9 cellular contexts compared by ENCODE assay signal in the genomic region with DNA sequence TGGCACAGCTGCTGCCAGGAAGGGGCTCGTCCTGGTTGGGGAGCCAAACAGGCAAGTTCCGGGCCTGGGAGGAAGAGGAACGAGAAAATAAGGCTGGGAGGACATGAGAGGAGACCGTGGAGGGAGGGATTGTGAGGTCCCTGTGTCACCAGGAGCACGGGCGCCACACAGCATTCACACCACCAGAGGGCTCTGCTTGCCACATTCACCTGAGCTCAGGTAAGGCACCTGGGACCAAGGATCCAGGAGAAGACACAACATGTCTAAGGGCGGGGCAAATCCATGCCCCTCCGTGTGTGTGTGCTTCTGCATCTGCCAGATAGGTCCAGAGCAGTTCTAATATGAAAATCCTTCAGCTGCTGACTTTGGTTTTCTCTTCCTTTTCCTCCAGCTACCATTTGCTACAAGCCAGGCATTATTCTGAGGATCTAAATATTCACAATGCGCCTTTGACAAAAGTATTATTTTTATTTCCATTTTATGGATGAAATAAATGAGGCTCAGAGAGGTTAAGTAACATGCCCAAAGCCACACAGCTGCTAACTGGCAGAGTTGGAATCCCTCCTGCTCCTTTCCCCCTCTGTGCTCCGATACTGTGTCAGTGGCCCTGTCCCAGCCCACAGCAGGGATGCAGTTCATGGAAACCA. TPM values are rescaled to one million over a fixed set of nuclear protein-coding genes. Genes with fewer than 3 reads are reported as not detected.
DNase-seq lines count a peak whose midpoint lies in the region; TF ChIP-seq lines count a peak whose summit lies in the region.
"Had no signal": no experiment of that assay in that cellular context is flagged by ENCODE, and none has a peak within 500 bp of the region (broad histone marks: within the 10 kb centered on the region; RNA-seq: fewer than 3 reads in every experiment).

No MANE protein-coding gene starts in this region.

- DNase-seq in GM13977 (ENCODE audit: low spot score) = peak; percentile 59
- peak; percentile 88 to 90 for DNase-seq in NCI-H526 (lab: John Stamatoyannopoulos, UW)
- peak; percentile 31 to 34 for DNase-seq in activated T-helper 1 cell treated with anti-CD3 and anti-CD28 coated beads, Interleukin-2, amount 50 U/mL, for 16 hours (ENCODE audit: low read depth in 1 of 2, low spot score in 1 of 2)
- DNase-seq in iPS DF 19.7 (ENCODE audit: low read depth, low spot score) = peak; percentile 78
- DNase-seq in stimulated activated CD8-positive, alpha-beta memory T cell treated with anti-CD3 and anti-CD28 coated beads, Interleukin-4, amount 100 ng/mL, for 48 hours = peak; percentile 59
- no peak for DNase-seq in ACHN
- DNase-seq in A172 (ENCODE audit: low spot score) = no peak
- DNase-seq in GOT3 (lab: John Stamatoyannopoulos, UW) = no peak

- TF ChIP-seq CTCF in GM13977 (IDR thresholded peaks at IDR 0.05; ENCODE audit: extremely low read depth, insufficient read depth, missing control alignments) = peak; percentile 86

- in situ Hi-C loops in GM13977 (cut with MboI; ENCODE audit: low pct_unique_long_range_greater_than_20kb, low sequenced_read_pairs, unreplicated experiment) = loop anchor here (25.0 kb wide), 1 partner anchor 418 kb away; a partner anchor contains a TSS
- in situ Hi-C loops in ACHN (cut with HindIII; ENCODE audit: low pct_ligation_motif_present, low pct_unique_long_range_greater_than_20kb, low sequenced_read_pairs) = no loop called here

RNA-seq across cellular contexts. Expression of a gene that starts 14.6 kb away (rescaled TPM):
- 1.3 and 1.4 TPM in 2 replicates for total RNA-seq in A172 (2014; rRNA removed; shearing (Covaris generic))

RNA-seq across cellular contexts. Expression of a gene that starts 18.8 kb away (rescaled TPM):
- not detected in 2 replicates for total RNA-seq in A172 (2014; rRNA removed; shearing (Covaris generic))
- total RNA-seq: pulmonary artery endothelial cell had no signal

RNA-seq across cellular contexts. Expression of a gene that starts 28.9 kb away (rescaled TPM):
- total RNA-seq in A172 (2014; rRNA removed; shearing (Covaris generic)) = 4.3 and 10.0 TPM in 2 replicates

RNA-seq across cellular contexts. Expression of a gene that starts 38.3 kb away (rescaled TPM):
- total RNA-seq in A172 (2014; rRNA removed; shearing (Covaris generic)) = 27.7 and 44.8 TPM in 2 replicates

Comparison
In these comparisons a context has a peak if more than half of its experiments do, and no peak if none do; other contexts are left out.
1. DNase-seq: peak in GM13977 (single experiment), NCI-H526 (2 of 2), activated T-helper 1 cell treated with anti-CD3 and anti-CD28 coated beads, Interleukin-2, amount 50 U/mL, for 16 hours (2 of 2), iPS DF 19.7 (single experiment) and stimulated activated CD8-positive, alpha-beta memory T cell treated with anti-CD3 and anti-CD28 coated beads, Interleukin-4, amount 100 ng/mL, for 48 hours (single experiment); none in ACHN (single experiment), A172 (single experiment) and GOT3 (single experiment).